In genomic region chr3:151256761-151257160, GRCh38 we compare ENCODE assay signal across 15 cellular contexts. TPM values are rescaled to one million over a fixed set of nuclear protein-coding genes. Genes with fewer than 3 reads are reported as not detected.
DNase-seq lines count a peak whose midpoint lies in the region; ATAC-seq and TF ChIP-seq lines count a peak whose summit lies in the region.
"Had no signal": no experiment of that assay in that cellular context is flagged by ENCODE, and none has a peak within 500 bp of the region (broad histone marks: within the 10 kb centered on the region; RNA-seq: fewer than 3 reads in every experiment).

No MANE protein-coding gene starts in this region.

- H3K27ac Mint-ChIP-seq in naive B cell = peak overlapping the region in 4 of 6 donors; percentile 27 to 60 (median 43)
- H3K27ac Mint-ChIP-seq: CD4-positive, CD25-positive, alpha-beta regulatory T cell; GM23338 had no signal

- intact Hi-C loops in esophagus squamous epithelium (cut with DNase I) = no loop called here

- H3K9me3 Mint-ChIP-seq in naive B cell = peaks cover 0 to 2% (median 0%) of the 10 kb centered on the region in 7 donors
- H3K9me3 Mint-ChIP-seq: CD4-positive, CD25-positive, alpha-beta regulatory T cell; GM23338 had no signal

- no peak for TF ChIP-seq POLR2A in esophagus squamous epithelium (IDR thresholded peaks at IDR 0.05)

- no peak overlapping the region for H3K9ac ChIP-seq in stomach smooth muscle (ENCODE audit: low read length in 2 of 2)
- H3K9ac ChIP-seq: BLaER1 treated with 17β-estradiol and CSF1 and Interleukin-3, amounts not matched to agents 10 nM and 100 nM had no signal

- ATAC-seq in naive B cell (ENCODE audit: low read depth in 2 of 2) = no peak
- ATAC-seq: GM23338 had no signal

- no peak for TF ChIP-seq CTCF in esophagus squamous epithelium (IDR thresholded peaks at IDR 0.05)

- peaks cover 19 to 34% (median 22%) of the 10 kb centered on the region in 3 donors for H3K4me1 Mint-ChIP-seq in naive B cell
- H3K4me1 Mint-ChIP-seq: CD4-positive, CD25-positive, alpha-beta regulatory T cell; GM23338 had no signal

- H3K36me3 Mint-ChIP-seq in naive B cell = peaks cover 8% of the 10 kb centered on the region in 2 donors
- H3K36me3 Mint-ChIP-seq: CD4-positive, CD25-positive, alpha-beta regulatory T cell had no signal

- H3K36me3 ChIP-seq in esophagus squamous epithelium (no peaks in the 10 kb centered on the region), stomach smooth muscle (ENCODE audit: control insufficient read depth in 2 of 2, insufficient read depth in 2 of 2, low read length in 2 of 2) (peaks cover 0 to 2% of the 10 kb centered on the region in 2 donors)
- H3K36me3 ChIP-seq: BLaER1 treated with 17β-estradiol and CSF1 and Interleukin-3, amounts not matched to agents 10 nM and 100 nM had no signal

- H3K27me3 ChIP-seq in esophagus squamous epithelium (no peaks in the 10 kb centered on the region), stomach smooth muscle (ENCODE audit: control insufficient read depth in 1 of 2, insufficient read depth in 2 of 2, low read length in 2 of 2) (no peaks in the 10 kb centered on the region)
- H3K27me3 ChIP-seq: BLaER1 treated with 17β-estradiol and CSF1 and Interleukin-3, amounts not matched to agents 10 nM and 100 nM had no signal

- H3K4me3 ChIP-seq in esophagus squamous epithelium (no peak overlapping the region), stomach smooth muscle (ENCODE audit: low read length in 2 of 2) (no peak overlapping the region)
- H3K4me3 ChIP-seq: BLaER1 treated with 17β-estradiol and CSF1 and Interleukin-3, amounts not matched to agents 10 nM and 100 nM; GM23338 had no signal

- WGBS in esophagus squamous epithelium, 2 donors = 62 to 73% methylated on average over 1 of the region's 1 CpG

- H3K4me1 ChIP-seq in esophagus squamous epithelium = peaks cover 0 to 14% (median 0%) of the 10 kb centered on the region in 3 donors
- H3K4me1 ChIP-seq in stomach smooth muscle (ENCODE audit: control insufficient read depth, insufficient read depth, low read length) = peaks cover 10% of the 10 kb centered on the region
- H3K4me1 ChIP-seq: BLaER1 treated with 17β-estradiol and CSF1 and Interleukin-3, amounts not matched to agents 10 nM and 100 nM had no signal

- DNase-seq in NCI-H2171 treated with DMSO at 0.1 percent for 48 hours (lab: John Stamatoyannopoulos, UW) = peak; percentile 64
- no peak for DNase-seq in NCI-H2171 (lab: John Stamatoyannopoulos, UW)
- no peak for DNase-seq in esophagus squamous epithelium (lab: John Stamatoyannopoulos, UW)
- no peak for DNase-seq in naive B cell
- no peak for DNase-seq in effector CD4-positive, alpha-beta T cell
- no peak for DNase-seq in 8988T
- no peak for DNase-seq in dedifferentiated amniotic fluid mesenchymal stem cell (ENCODE audit: extremely low spot score)
- DNase-seq: ACHN; CD4-positive, CD25-positive, alpha-beta regulatory T cell; DMS79; H7 had no signal

- H3K27me3 Mint-ChIP-seq in naive B cell = no peaks in the 10 kb centered on the region

- H3K27ac ChIP-seq in esophagus squamous epithelium (peak overlapping the region in 3 of 4 donors; percentile 68 to 78 (median 75)), stomach smooth muscle (ENCODE audit: low read length) (peak overlapping the region; percentile 12)
- H3K27ac ChIP-seq: BLaER1 treated with 17β-estradiol and CSF1 and Interleukin-3, amounts not matched to agents 10 nM and 100 nM had no signal

- no peaks in the 10 kb centered on the region for H3K9me3 ChIP-seq in esophagus squamous epithelium
- no peaks in the 10 kb centered on the region for H3K9me3 ChIP-seq in stomach smooth muscle (ENCODE audit: control insufficient read depth in 2 of 2, low read length in 2 of 2)
- H3K9me3 ChIP-seq: BLaER1 treated with 17β-estradiol and CSF1 and Interleukin-3, amounts not matched to agents 10 nM and 100 nM had no signal

- H3K4me3 Mint-ChIP-seq in naive B cell = no peak overlapping the region
- H3K4me3 Mint-ChIP-seq: CD4-positive, CD25-positive, alpha-beta regulatory T cell; GM23338 had no signal

RNA-seq across cellular contexts. Expression of gene P2RY14, which starts 21.6 kb away (rescaled TPM):
- total RNA-seq in esophagus squamous epithelium = 10 to 100 TPM in 1 of 4 donors, 1 to 10 TPM in 2, under 1 TPM in 1; 0.19 to 15.4 (median 3.2) TPM
- polyA plus RNA-seq in naive B cell (ENCODE audit: low read depth in 6 of 6) = 10 to 100 TPM; 35.9 to 74.9 (median 53.4) TPM
- total RNA-seq: GM23338, H7 had no signal

RNA-seq across cellular contexts. Expression of gene GPR171, which starts 53.7 kb away (rescaled TPM):
- 1 to 10 TPM in 3 of 4 donors, under 1 TPM in 1; 0.59 to 2.7 (median 2.1) TPM for total RNA-seq in esophagus squamous epithelium
- 1 to 10 TPM in 4 of 6 donors, under 1 TPM in 2; 0.62 to 4.7 (median 1.7) TPM for polyA plus RNA-seq in naive B cell (ENCODE audit: low read depth in 6 of 6)
- total RNA-seq: A172, GM23338, H7 had no signal

RNA-seq across cellular contexts. Expression of gene GPR87, which starts 59.9 kb away (rescaled TPM):
- 10 to 100 TPM; 37.8 to 55.1 (median 46.0) TPM for total RNA-seq in esophagus squamous epithelium
- polyA plus RNA-seq in naive B cell (ENCODE audit: low read depth in 6 of 6) = not detected
- total RNA-seq: A172; CD4-positive, CD25-positive, alpha-beta regulatory T cell; GM23338 had no signal
- polyA plus RNA-seq: CD4-positive, CD25-positive, alpha-beta regulatory T cell had no signal
